In genomic region chr9:91426123-91426745, GRCh38 we compare ENCODE assay signal across 8 cellular contexts. TPM values are rescaled to one million over a fixed set of nuclear protein-coding genes. Genes with fewer than 3 reads are reported as not detected.
A peak's percentile ranks its signal among the peaks of the same experiment; 100 is the strongest.
DNase-seq lines count a peak whose midpoint lies in the region; ATAC-seq and TF ChIP-seq lines count a peak whose summit lies in the region.

No MANE protein-coding gene starts in this region.

- H3K79me2 ChIP-seq in OCI-LY3 (ENCODE audit: low read length), result no peaks in the 10 kb centered on the region

- H3K9me3 Mint-ChIP-seq in dendritic cell treated with granulocyte-macrophage colony-stimulating factor and Interleukin-4, amounts not matched to agents 40 ng/mL and 50 ng/mL, for 4 days, result no peaks in the 10 kb centered on the region

- H3K27me3 ChIP-seq in BLaER1 (peaks cover 12% of the 10 kb centered on the region), OCI-LY3 (ENCODE audit: low read depth, low read length) (peaks cover 67% of the 10 kb centered on the region), neutrophil (no peaks in the 10 kb centered on the region), right cardiac atrium (ENCODE audit: control insufficient read depth, insufficient read depth) (no peaks in the 10 kb centered on the region)

- H3K36me3 Mint-ChIP-seq in dendritic cell treated with granulocyte-macrophage colony-stimulating factor and Interleukin-4, amounts not matched to agents 40 ng/mL and 50 ng/mL, for 4 days (ENCODE audit: low read depth), result peaks cover 29% of the 10 kb centered on the region

- H3K27ac Mint-ChIP-seq in dendritic cell treated with granulocyte-macrophage colony-stimulating factor and Interleukin-4, amounts not matched to agents 40 ng/mL and 50 ng/mL, for 4 days, result peak overlapping the region; percentile 98

- H3K27me3 Mint-ChIP-seq in dendritic cell treated with granulocyte-macrophage colony-stimulating factor and Interleukin-4, amounts not matched to agents 40 ng/mL and 50 ng/mL, for 4 days, result no peaks in the 10 kb centered on the region

- H3K4me2 ChIP-seq in BLaER1, result peak overlapping the region; percentile 89
- no peak overlapping the region for H3K4me2 ChIP-seq in OCI-LY3 (ENCODE audit: low read length)

- DNase-seq in epidermal melanocyte (ENCODE audit: insufficient read length, low spot score) (no peak), right cardiac atrium (no peak)

- WGBS in right cardiac atrium, result 31% methylated on average over 3 of the region's 3 CpGs

- H3K4me3 ChIP-seq in BLaER1 (no peak overlapping the region), GM12875 (ENCODE audit: low read depth, low read length) (no peak overlapping the region), OCI-LY3 (ENCODE audit: low read length) (no peak overlapping the region), neutrophil (ENCODE audit: low read depth in 1 of 2, low read length in 1 of 2) (peak overlapping the region in 1 of 2 experiments; percentile 100), right cardiac atrium (ENCODE audit: low read length) (no peak overlapping the region)

- H3K4me3 Mint-ChIP-seq in dendritic cell treated with granulocyte-macrophage colony-stimulating factor and Interleukin-4, amounts not matched to agents 40 ng/mL and 50 ng/mL, for 4 days, result no peak overlapping the region

- no peak for ATAC-seq in HG03469 (IDR thresholded peaks at IDR 0.05; ENCODE audit: unreplicated experiment)
- ATAC-seq in right cardiac atrium, result no peak

- H3K27ac ChIP-seq in BLaER1 (no peak overlapping the region), OCI-LY3 (ENCODE audit: low read length) (no peak overlapping the region), neutrophil (peak overlapping the region; percentile 99), right cardiac atrium (ENCODE audit: low read length) (no peak overlapping the region)

- peaks cover 30% of the 10 kb centered on the region for H3K4me1 ChIP-seq in BLaER1
- peaks cover 13% of the 10 kb centered on the region for H3K4me1 ChIP-seq in OCI-LY3 (ENCODE audit: low read length)
- H3K4me1 ChIP-seq in neutrophil (ENCODE audit: control insufficient read depth in 1 of 2, insufficient read depth in 1 of 2, low read depth in 1 of 2, low read length in 1 of 2), result peaks cover 55 to 69% of the 10 kb centered on the region in 2 experiments
- H3K4me1 ChIP-seq in right cardiac atrium (ENCODE audit: control insufficient read depth, insufficient read depth, low read length), result no peaks in the 10 kb centered on the region

- H3K9me3 ChIP-seq in BLaER1, result no peaks in the 10 kb centered on the region
- no peaks in the 10 kb centered on the region for H3K9me3 ChIP-seq in OCI-LY3 (ENCODE audit: insufficient read depth, low read length)
- no peaks in the 10 kb centered on the region for H3K9me3 ChIP-seq in neutrophil
- H3K9me3 ChIP-seq in right cardiac atrium (ENCODE audit: control insufficient read depth, low read length), result no peaks in the 10 kb centered on the region

- no peak overlapping the region for H3K9ac ChIP-seq in BLaER1
- no peak overlapping the region for H3K9ac ChIP-seq in OCI-LY3 (ENCODE audit: low read length)

- no peak overlapping the region for H2AFZ ChIP-seq in OCI-LY3 (ENCODE audit: low read depth, low read length)

- peaks cover 20% of the 10 kb centered on the region for H4K20me1 ChIP-seq in BLaER1
- peaks cover 9% of the 10 kb centered on the region for H4K20me1 ChIP-seq in OCI-LY3 (ENCODE audit: insufficient read depth, low read length)

- H3K4me1 Mint-ChIP-seq in dendritic cell treated with granulocyte-macrophage colony-stimulating factor and Interleukin-4, amounts not matched to agents 40 ng/mL and 50 ng/mL, for 4 days (ENCODE audit: low read depth), result peaks cover 42% of the 10 kb centered on the region

- H3K36me3 ChIP-seq in BLaER1 (no peaks in the 10 kb centered on the region), OCI-LY3 (replicated peaks; ENCODE audit: low read depth, low read length) (no peaks in the 10 kb centered on the region), neutrophil (no peaks in the 10 kb centered on the region)

- intact Hi-C loops in dendritic cell treated with granulocyte-macrophage colony-stimulating factor and Interleukin-4, amounts not matched to agents 40 ng/mL and 50 ng/mL, for 4 days (cut with micrococcal nuclease), result loop anchor here (2.0 to 5.0 kb wide), 3 partner anchors 279 to 509 kb away; no protein-coding TSS in a partner anchor
- intact Hi-C loops in right cardiac atrium (cut with DNase I), result loop anchor here (5.0 to 10.0 kb wide), 7 partner anchors 61 to 509 kb away; partner anchors contain the start of gene AUH (in 1 of the 4)

- peak; percentile 34; the same call in 1 of the 2 replicates for TF ChIP-seq CTCF in GM12875 (IDR thresholded peaks at IDR 0.05; ENCODE audit: borderline replicate concordance, insufficient read depth, low read depth, low read length)
- TF ChIP-seq CTCF in OCI-LY3 (IDR thresholded peaks at IDR 0.05; ENCODE audit: low read depth, low read length), result peak; percentile 72
- peak; percentile 66 for TF ChIP-seq CTCF in neutrophil (IDR thresholded peaks at IDR 0.05)

RNA-seq across cellular contexts. Expression of gene NFIL3, which starts 2.6 kb away (rescaled TPM):
- total RNA-seq in right cardiac atrium, result 10 to 100 TPM; 26.7 to 44.5 (median 32.2) TPM
- polyA plus RNA-seq in right cardiac atrium, result 43.7 TPM
